1 cellular context compared by ENCODE assay signal in genomic region chr11:122882809-122883681, GRCh38.
TF ChIP-seq lines count a peak whose summit lies in the region.

No MANE protein-coding gene starts in this region.

TF ChIP-seq in WTC11, 78 proteins besides CTCF, POLR2A, EP300 and RAD21 (continued from another document):
- no peak for TF ChIP-seq USF2 (CRISPR knock-in tag; IDR thresholded peaks at IDR 0.05)
- TF ChIP-seq, protein P1, sequence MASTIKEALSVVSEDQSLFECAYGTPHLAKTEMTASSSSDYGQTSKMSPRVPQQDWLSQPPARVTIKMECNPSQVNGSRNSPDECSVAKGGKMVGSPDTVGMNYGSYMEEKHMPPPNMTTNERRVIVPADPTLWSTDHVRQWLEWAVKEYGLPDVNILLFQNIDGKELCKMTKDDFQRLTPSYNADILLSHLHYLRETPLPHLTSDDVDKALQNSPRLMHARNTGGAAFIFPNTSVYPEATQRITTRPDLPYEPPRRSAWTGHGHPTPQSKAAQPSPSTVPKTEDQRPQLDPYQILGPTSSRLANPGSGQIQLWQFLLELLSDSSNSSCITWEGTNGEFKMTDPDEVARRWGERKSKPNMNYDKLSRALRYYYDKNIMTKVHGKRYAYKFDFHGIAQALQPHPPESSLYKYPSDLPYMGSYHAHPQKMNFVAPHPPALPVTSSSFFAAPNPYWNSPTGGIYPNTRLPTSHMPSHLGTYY (CRISPR knock-in tag; IDR thresholded peaks at IDR 0.05) = no peak
- no peak for TF ChIP-seq ZNF396 (CRISPR knock-in tag; IDR thresholded peaks at IDR 0.05; ENCODE audit: borderline replicate concordance)
- no peak for TF ChIP-seq ZNF232 (CRISPR knock-in tag; IDR thresholded peaks at IDR 0.05)
- TF ChIP-seq ZNF416 (CRISPR knock-in tag; IDR thresholded peaks at IDR 0.05) = no peak
- TF ChIP-seq, protein P2, sequence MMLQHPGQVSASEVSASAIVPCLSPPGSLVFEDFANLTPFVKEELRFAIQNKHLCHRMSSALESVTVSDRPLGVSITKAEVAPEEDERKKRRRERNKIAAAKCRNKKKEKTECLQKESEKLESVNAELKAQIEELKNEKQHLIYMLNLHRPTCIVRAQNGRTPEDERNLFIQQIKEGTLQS (CRISPR knock-in tag; conservative IDR thresholded peaks at IDR 0.05) = no peak
TF ChIP-seq in WTC11: peak in this region for 3.
